In genomic region chr11:15826826-15827225, GRCh38 we compare ENCODE assay signal across 9 cellular contexts.
DNase-seq lines count a peak whose midpoint lies in the region; ATAC-seq and TF ChIP-seq lines count a peak whose summit lies in the region.
"Had no signal": no experiment of that assay in that cellular context is flagged by ENCODE, and none has a peak within 500 bp of the region (broad histone marks: within the 10 kb centered on the region; RNA-seq: fewer than 3 reads in every experiment).

No MANE protein-coding gene starts in this region.

- H3K27ac Mint-ChIP-seq in activated CD4-positive, alpha-beta T cell treated with anti-CD3 and anti-CD28 coated beads, Interleukin-2, amount 10 ng/mL, durations not matched to agents 7 days and 5 days: no peak overlapping the region
- H3K27ac Mint-ChIP-seq: activated naive CD4-positive, alpha-beta T cell treated with anti-CD3 and anti-CD28 coated beads, Interleukin-2, amount 50 U/mL, for 24 hours had no signal

- no peaks in the 10 kb centered on the region for H3K9me3 ChIP-seq in OCI-LY3 (ENCODE audit: insufficient read depth, low read length)
- H3K9me3 ChIP-seq in fibroblast of lung (ENCODE audit: control insufficient read depth, insufficient read depth, low read depth, low read length): no peaks in the 10 kb centered on the region

- H4K20me1 ChIP-seq in OCI-LY3 (ENCODE audit: insufficient read depth, low read length): no peaks in the 10 kb centered on the region
- H4K20me1 ChIP-seq in fibroblast of lung (ENCODE audit: control insufficient read depth, extremely low read depth, insufficient read depth, low read length): no peaks in the 10 kb centered on the region

- no peaks in the 10 kb centered on the region for H3K4me1 Mint-ChIP-seq in activated CD4-positive, alpha-beta T cell treated with anti-CD3 and anti-CD28 coated beads, Interleukin-2, amount 10 ng/mL, durations not matched to agents 7 days and 5 days
- H3K4me1 Mint-ChIP-seq: activated naive CD4-positive, alpha-beta T cell treated with anti-CD3 and anti-CD28 coated beads, Interleukin-2, amount 50 U/mL, for 24 hours had no signal

- H3K9me3 Mint-ChIP-seq in activated CD4-positive, alpha-beta T cell treated with anti-CD3 and anti-CD28 coated beads, Interleukin-2, amount 10 ng/mL, durations not matched to agents 7 days and 5 days: no peaks in the 10 kb centered on the region
- H3K9me3 Mint-ChIP-seq: activated naive CD4-positive, alpha-beta T cell treated with anti-CD3 and anti-CD28 coated beads, Interleukin-2, amount 50 U/mL, for 24 hours had no signal

- no peaks in the 10 kb centered on the region for H3K36me3 Mint-ChIP-seq in activated CD4-positive, alpha-beta T cell treated with anti-CD3 and anti-CD28 coated beads, Interleukin-2, amount 10 ng/mL, durations not matched to agents 7 days and 5 days (ENCODE audit: low read depth)

- peak; percentile 6 for DNase-seq in activated CD4-positive, alpha-beta T cell treated with anti-CD3 and anti-CD28 coated beads, Interleukin-2, amount 10 ng/mL, durations not matched to agents 7 days and 5 days
- DNase-seq in activated CD4-positive, alpha-beta T cell treated with anti-CD3 and anti-CD28 coated beads for 1 hour: no peak
- DNase-seq in fibroblast of lung (ENCODE audit: low read depth in 2 of 2) (peak in 1 of 2 donors; percentile 22), posterior cingulate gyrus (peak in 9 of 10 donors; percentile 14 to 91 (median 63)), T-helper 1 cell (no peak)

- H3K27ac ChIP-seq in OCI-LY3 (ENCODE audit: low read length) (no peak overlapping the region), fibroblast of lung (ENCODE audit: insufficient read depth, low read length) (no peak overlapping the region)

- no peak overlapping the region for H3K4me2 ChIP-seq in OCI-LY3 (ENCODE audit: low read length)
- H3K4me2 ChIP-seq in fibroblast of lung (ENCODE audit: extremely low read depth, insufficient read depth, low read length): no peak overlapping the region

- no peaks in the 10 kb centered on the region for H3K27me3 Mint-ChIP-seq in activated CD4-positive, alpha-beta T cell treated with anti-CD3 and anti-CD28 coated beads, Interleukin-2, amount 10 ng/mL, durations not matched to agents 7 days and 5 days

- no peaks in the 10 kb centered on the region for H3K36me3 ChIP-seq in OCI-LY3 (replicated peaks; ENCODE audit: low read depth, low read length)
- H3K36me3 ChIP-seq in fibroblast of lung (ENCODE audit: control insufficient read depth, insufficient read depth, low read length): no peaks in the 10 kb centered on the region

- no peaks in the 10 kb centered on the region for H3K4me1 ChIP-seq in OCI-LY3 (ENCODE audit: low read length)
- H3K4me1 ChIP-seq in fibroblast of lung (ENCODE audit: control insufficient read depth, extremely low read depth, insufficient read depth, low read length): no peaks in the 10 kb centered on the region

- peak; percentile 47 for ATAC-seq in HG02642 (IDR thresholded peaks at IDR 0.05; ENCODE audit: poor library complexity, unreplicated experiment)
- ATAC-seq in activated CD4-positive, CD25-positive, alpha-beta regulatory T cell treated with anti-CD3 and anti-CD28 coated beads, Interleukin-2, amount 50 U/mL, for 24 hours: no peak

- H3K4me3 ChIP-seq in OCI-LY3 (ENCODE audit: low read length) (no peak overlapping the region), fibroblast of lung (replicated peaks in 1 of 4; ENCODE audit: control extremely low read depth in 1 of 4, insufficient read depth in 1 of 4, low read depth in 3 of 4, low read length in 4 of 4) (no peak overlapping the region)

- H3K79me2 ChIP-seq in OCI-LY3 (ENCODE audit: low read length) (no peaks in the 10 kb centered on the region), fibroblast of lung (ENCODE audit: control insufficient read depth, insufficient read depth, low read length) (no peaks in the 10 kb centered on the region)

- H3K27me3 ChIP-seq in OCI-LY3 (ENCODE audit: low read depth, low read length) (no peaks in the 10 kb centered on the region), fibroblast of lung (ENCODE audit: control insufficient read depth, insufficient read depth, low read length) (no peaks in the 10 kb centered on the region)

- H3K4me3 Mint-ChIP-seq in activated CD4-positive, alpha-beta T cell treated with anti-CD3 and anti-CD28 coated beads, Interleukin-2, amount 10 ng/mL, durations not matched to agents 7 days and 5 days: no peak overlapping the region
- H3K4me3 Mint-ChIP-seq: activated naive CD4-positive, alpha-beta T cell treated with anti-CD3 and anti-CD28 coated beads, Interleukin-2, amount 50 U/mL, for 24 hours had no signal

- CTCF ChIA-PET in activated CD4-positive, alpha-beta T cell treated with anti-CD3 and anti-CD28 coated beads, Interleukin-2, amount 10 ng/mL, durations not matched to agents 7 days and 5 days (lab: Charles Lee): no interaction called here

- POLR2A ChIA-PET in activated CD4-positive, alpha-beta T cell treated with anti-CD3 and anti-CD28 coated beads, Interleukin-2, amount 10 ng/mL, durations not matched to agents 7 days and 5 days (lab: Charles Lee): no interaction called here

- intact Hi-C loops in posterior cingulate gyrus (cut with DNase I): loop anchor here (5.0 kb wide), 1 partner anchor 785 kb away; no protein-coding TSS in a partner anchor

- H3K9ac ChIP-seq in OCI-LY3 (ENCODE audit: low read length): no peak overlapping the region
- no peak overlapping the region for H3K9ac ChIP-seq in fibroblast of lung (ENCODE audit: insufficient read depth, low read length)

- H2AFZ ChIP-seq in OCI-LY3 (ENCODE audit: low read depth, low read length) (no peak overlapping the region), fibroblast of lung (ENCODE audit: low read length) (no peak overlapping the region)

- peak; percentile 85 for TF ChIP-seq CTCF in OCI-LY3 (IDR thresholded peaks at IDR 0.05; ENCODE audit: low read depth, low read length)
- peak; percentile 30 to 50 for TF ChIP-seq CTCF in fibroblast of lung (conservative IDR thresholded peaks at IDR 0.05 in 1 of 2, IDR thresholded peaks at IDR 0.05 in 1 of 2; ENCODE audit: low read depth in 1 of 2, low read length in 2 of 2)

Comparison
In these comparisons a context has a peak if more than half of its experiments do, and no peak if none do; other contexts are left out.
1. DNase-seq: peak in activated CD4-positive, alpha-beta T cell treated with anti-CD3 and anti-CD28 coated beads, Interleukin-2, amount 10 ng/mL, durations not matched to agents 7 days and 5 days (single experiment) and posterior cingulate gyrus (9 of 10); none in activated CD4-positive, alpha-beta T cell treated with anti-CD3 and anti-CD28 coated beads for 1 hour (single experiment) and T-helper 1 cell (0 of 5).